12 cellular contexts compared by ENCODE assay signal in the genomic region with DNA sequence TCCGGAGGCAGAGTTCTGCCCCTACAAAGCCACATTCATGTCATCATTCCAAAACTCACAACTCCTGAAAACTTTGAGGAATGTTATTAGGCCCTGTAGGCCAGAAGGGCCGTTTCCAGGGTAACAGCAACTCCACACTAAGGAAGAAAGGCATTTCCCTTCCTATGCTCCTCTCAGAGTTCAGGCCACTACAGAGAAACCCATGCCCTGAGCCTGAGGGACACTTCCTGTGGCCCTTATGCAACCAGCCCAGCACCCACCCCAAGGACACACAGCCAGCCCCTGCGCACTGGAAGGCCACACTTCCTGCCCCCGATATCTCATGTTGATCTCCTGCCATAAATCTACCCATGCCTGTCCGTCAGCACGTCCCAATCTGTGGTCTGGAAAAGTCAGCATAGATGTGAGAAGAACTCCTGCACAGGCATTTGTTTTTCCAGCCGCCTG.
DNase-seq lines count a peak whose midpoint lies in the region; ATAC-seq and TF ChIP-seq lines count a peak whose summit lies in the region.
"Had no signal": no experiment of that assay in that cellular context is flagged by ENCODE, and none has a peak within 500 bp of the region (broad histone marks: within the 10 kb centered on the region; RNA-seq: fewer than 3 reads in every experiment).

No MANE protein-coding gene starts in this region.

- H3K9me3 ChIP-seq in CD4-positive, alpha-beta memory T cell (ENCODE audit: control insufficient read depth in 1 of 2, low read length in 2 of 2) = no peaks in the 10 kb centered on the region

- no peaks in the 10 kb centered on the region for H3K36me3 ChIP-seq in CD4-positive, alpha-beta memory T cell (ENCODE audit: insufficient read depth, low read length)

- ATAC-seq in SK-N-SH treated with all-trans-retinoic acid at 6 μM for 48 hours (peak; percentile 87), GM21529 (IDR thresholded peaks at IDR 0.05; ENCODE audit: unreplicated experiment) (no peak)

- H3K27ac Mint-ChIP-seq in CD14-positive monocyte (peak overlapping the region in 2 of 7 donors; percentile 23 to 60), neural crest cell (ENCODE audit: unreplicated experiment) (peak overlapping the region; percentile 91)
- H3K27ac Mint-ChIP-seq in CD4-positive, alpha-beta memory T cell = peak overlapping the region in 1 of 7 donors; percentile 23

- no peaks in the 10 kb centered on the region for H3K27me3 ChIP-seq in CD4-positive, alpha-beta memory T cell (ENCODE audit: insufficient read depth, low read length)

- H3K4me1 Mint-ChIP-seq in CD14-positive monocyte (peaks cover 19% of the 10 kb centered on the region), neural crest cell (peaks cover 47% of the 10 kb centered on the region)
- H3K4me1 Mint-ChIP-seq in CD4-positive, alpha-beta memory T cell = no peaks in the 10 kb centered on the region

- POLR2A ChIA-PET in CD4-positive, alpha-beta memory T cell (lab: Charles Lee; ENCODE audit: partially characterized antibody) = no interaction called here

- H3K27ac ChIP-seq in CD4-positive, alpha-beta memory T cell (ENCODE audit: low read depth, low read length) = no peak overlapping the region
- H3K27ac ChIP-seq: skin epidermis had no signal

- DNase-seq in CD14-positive monocyte (ENCODE audit: low spot score) (no peak), fibroblast of pulmonary artery (ENCODE audit: low read depth) (peak; percentile 79), neural crest cell (ENCODE audit: low read depth, low spot score) (no peak), NCI-H510A (lab: John Stamatoyannopoulos, UW) (no peak)
- DNase-seq in activated T-cell treated with anti-CD3 and anti-CD28 coated beads, Interleukin-2, amount 50 U/mL, for 48 hours = no peak
- no peak for DNase-seq in CD4-positive, alpha-beta memory T cell
- DNase-seq: activated CD4-positive, alpha-beta T cell treated with anti-CD3 and anti-CD28 coated beads for 4 hours; MM.1S; stimulated activated naive CD4-positive, alpha-beta T cell treated with Interleukin-2 at 50 U/mL for 16 hours had no signal

- no peak for TF ChIP-seq CTCF in CD14-positive monocyte (IDR thresholded peaks at IDR 0.05)
- no peak for TF ChIP-seq CTCF in fibroblast of pulmonary artery (IDR thresholded peaks at IDR 0.05; ENCODE audit: low read length, missing control alignments)
- no peak for TF ChIP-seq CTCF in neural crest cell (conservative IDR thresholded peaks at IDR 0.05)

- H3K4me3 ChIP-seq in fibroblast of pulmonary artery (replicated peaks; ENCODE audit: low read depth, low read length) = no peak overlapping the region
- H3K4me3 ChIP-seq in CD4-positive, alpha-beta memory T cell (ENCODE audit: low read length in 2 of 2) = no peak overlapping the region
- H3K4me3 ChIP-seq: skin epidermis had no signal

- H3K9me3 Mint-ChIP-seq in CD14-positive monocyte (peaks cover 0 to 7% (median 0%) of the 10 kb centered on the region in 7 donors), neural crest cell (peaks cover 3% of the 10 kb centered on the region)
- H3K9me3 Mint-ChIP-seq in CD4-positive, alpha-beta memory T cell = peaks cover 0 to 3% (median 0%) of the 10 kb centered on the region in 8 donors

- H3K4me1 ChIP-seq in CD4-positive, alpha-beta memory T cell (ENCODE audit: insufficient read depth, low read length) = no peaks in the 10 kb centered on the region

- no peaks in the 10 kb centered on the region for H3K36me3 Mint-ChIP-seq in CD14-positive monocyte
- H3K36me3 Mint-ChIP-seq in neural crest cell (ENCODE audit: low read depth) = no peaks in the 10 kb centered on the region
- no peaks in the 10 kb centered on the region for H3K36me3 Mint-ChIP-seq in CD4-positive, alpha-beta memory T cell

- CTCF ChIA-PET in CD4-positive, alpha-beta memory T cell (lab: Charles Lee; ENCODE audit: partially characterized antibody) = no interaction called here

- H3K27me3 Mint-ChIP-seq in CD14-positive monocyte (ENCODE audit: low read depth in 3 of 3) = peaks cover 0 to 4% (median 3%) of the 10 kb centered on the region in 3 donors
- H3K27me3 Mint-ChIP-seq in neural crest cell (ENCODE audit: low read depth) = no peaks in the 10 kb centered on the region
- H3K27me3 Mint-ChIP-seq in CD4-positive, alpha-beta memory T cell = no peaks in the 10 kb centered on the region

- intact Hi-C loops in CD14-positive monocyte (cut with micrococcal nuclease) = loop anchor here in 1 of 2 donors (5.0 kb wide), 1 partner anchor 71 kb away; no protein-coding TSS in a partner anchor
- intact Hi-C loops in CD4-positive, alpha-beta memory T cell (cut with micrococcal nuclease) = no loop called here

- H3K4me3 Mint-ChIP-seq in CD14-positive monocyte (peak overlapping the region; percentile 39 to 80), neural crest cell (no peak overlapping the region)
- H3K4me3 Mint-ChIP-seq in CD4-positive, alpha-beta memory T cell = no peak overlapping the region

TF ChIP-seq in SK-N-SH treated with all-trans-retinoic acid at 6 μM for 48 hours, 23 proteins besides CTCF, POLR2A, EP300 and RAD21:
- TF ChIP-seq ZNF8 (CRISPR knock-in tag; IDR thresholded peaks at IDR 0.05) (no peak), POU6F1 (CRISPR knock-in tag; IDR thresholded peaks at IDR 0.05; ENCODE audit: borderline replicate concordance, low read depth) (no peak), ZC3H10 (CRISPR knock-in tag; IDR thresholded peaks at IDR 0.05) (no peak), CSDC2 (CRISPR knock-in tag; IDR thresholded peaks at IDR 0.05) (no peak), RARB (CRISPR knock-in tag; IDR thresholded peaks at IDR 0.05) (no peak), ZNF70 (CRISPR knock-in tag; IDR thresholded peaks at IDR 0.05) (no peak)

Comparison
In these comparisons a context has a peak if more than half of its experiments do, and no peak if none do; other contexts are left out.
1. H3K4me3 Mint-ChIP-seq: peak in CD14-positive monocyte (2 of 2); none in neural crest cell (single experiment) and CD4-positive, alpha-beta memory T cell (0 of 8).